16 cellular contexts compared by ENCODE assay signal in genomic region chr2:241320394-241320793, GRCh38. TPM values are rescaled to one million over a fixed set of nuclear protein-coding genes. Genes with fewer than 3 reads are reported as not detected.
A peak's percentile ranks its signal among the peaks of the same experiment; 100 is the strongest.
DNase-seq lines count a peak whose midpoint lies in the region; ATAC-seq, FAIRE-seq and TF ChIP-seq lines count a peak whose summit lies in the region.
"Had no signal": no experiment of that assay in that cellular context is flagged by ENCODE, and none has a peak within 500 bp of the region (broad histone marks: within the 10 kb centered on the region; RNA-seq: fewer than 3 reads in every experiment).

No MANE protein-coding gene starts in this region.

- no peak for FAIRE-seq in HepG2 (lab: Jason Lieb, UNC)

- WGBS in HepG2 (ENCODE audit: low lambda C conversion rate), result 90% methylated on average over 8 of the region's 8 CpGs
- 95% methylated on average over 8 of the region's 8 CpGs for WGBS in right lobe of liver (ENCODE audit: insufficient coverage, low coverage, low lambda C conversion rate, missing lambda C conversion rate)

- POLR2A ChIA-PET in HepG2 (lab: Yijun Ruan, JAX) (interaction anchor here (1.0 to 2.3 kb wide), 2 partner anchors 30 to 39 kb away, joined by 3 to 6 read pairs; no protein-coding TSS in a partner anchor), WTC11 (lab: Charles Lee) (no interaction called here)

- H3K4me3 ChIP-seq in HepG2 (replicated peaks in 1 of 3; ENCODE audit: insufficient read depth in 1 of 3, low read depth in 2 of 3, low read length in 3 of 3), result peak overlapping the region in 2 of 3 experiments; percentile 31 to 96; a peak in 4 of 6 replicates
- no peak overlapping the region for H3K4me3 ChIP-seq in right lobe of liver
- no peak overlapping the region for H3K4me3 ChIP-seq in left lung
- H3K4me3 ChIP-seq: colonic mucosa, upper lobe of right lung had no signal

- intact Hi-C loops in HepG2 (cut with micrococcal nuclease; ENCODE audit: unreplicated experiment) (no loop called here), right lobe of liver (cut with DNase I) (no loop called here), left lung (cut with DNase I) (no loop called here)

- TF ChIP-seq RAD21 in HepG2 (CRISPR knock-in tag; IDR thresholded peaks at IDR 0.05), result no peak

- H3K9ac ChIP-seq in HepG2 (ENCODE audit: insufficient read depth, low read depth, low read length), result peak overlapping the region; percentile 13; the same call in 1 of the 2 replicates

- H3K27ac Mint-ChIP-seq in WTC11, result peak overlapping the region; percentile 68
- peak overlapping the region in 5 of 6 donors; percentile 7 to 76 (median 71) for H3K27ac Mint-ChIP-seq in immature natural killer cell

- no peak overlapping the region for H3K27ac ChIP-seq in HepG2 (ENCODE audit: extremely low read length, insufficient read depth, low read length)
- H3K27ac ChIP-seq in right lobe of liver, result no peak overlapping the region
- no peak overlapping the region for H3K27ac ChIP-seq in left lung
- H3K27ac ChIP-seq: colonic mucosa, upper lobe of right lung had no signal

- in situ Hi-C loops in HepG2 (cut with HindIII; ENCODE audit: extremely low pct_ligation_motif_present, low pct_unique_long_range_greater_than_20kb), result no loop called here

- peaks cover 57% of the 10 kb centered on the region for H3K4me1 Mint-ChIP-seq in WTC11
- peaks cover 76 to 89% of the 10 kb centered on the region in 2 donors for H3K4me1 Mint-ChIP-seq in immature natural killer cell

- ATAC-seq in HepG2 (no peak), right lobe of liver (no peak), WTC11 (no peak), left lung (no peak), HG03039 (IDR thresholded peaks at IDR 0.05; ENCODE audit: unreplicated experiment) (no peak)
- ATAC-seq: Panc1, upper lobe of right lung had no signal

- CTCF ChIA-PET in HepG2 (lab: Yijun Ruan, JAX; ENCODE audit: low intra/inter-chr PET ratio, low total read pairs), result no interaction called here
- CTCF ChIA-PET in WTC11 (lab: Charles Lee), result no interaction called here

- H3K4me3 Mint-ChIP-seq in WTC11 (peak overlapping the region; percentile 27), immature natural killer cell (peak overlapping the region in 1 of 5 donors; percentile 79)

- H3K36me3 Mint-ChIP-seq in WTC11 (peaks cover 28% of the 10 kb centered on the region), immature natural killer cell (peaks cover 0 to 8% (median 0%) of the 10 kb centered on the region in 3 donors)

- TF ChIP-seq EP300 in HepG2 (IDR thresholded peaks at IDR 0.05; ENCODE audit: low read depth in 2 of 2, low read length in 2 of 2) (no peak), HepG2 (CRISPR knock-in tag; IDR thresholded peaks at IDR 0.05; ENCODE audit: borderline replicate concordance) (no peak)

- peaks cover 0 to 21% of the 10 kb centered on the region in 2 experiments; a peak in 4 of 5 replicates for H3K36me3 ChIP-seq in HepG2 (replicated peaks in 1 of 2; ENCODE audit: control insufficient read depth in 1 of 2, insufficient read depth in 2 of 2, low read length in 2 of 2)
- H3K36me3 ChIP-seq in right lobe of liver, result peaks cover 0 to 5% (median 0%) of the 10 kb centered on the region in 4 donors
- H3K36me3 ChIP-seq in left lung, result peaks cover 0 to 1% of the 10 kb centered on the region in 2 donors
- H3K36me3 ChIP-seq: colonic mucosa had no signal

- no peaks in the 10 kb centered on the region; a peak in 1 of 5 replicates for H3K27me3 ChIP-seq in HepG2 (ENCODE audit: control insufficient read depth in 1 of 2, insufficient read depth in 2 of 2, low read length in 2 of 2)
- no peaks in the 10 kb centered on the region for H3K27me3 ChIP-seq in right lobe of liver
- no peaks in the 10 kb centered on the region for H3K27me3 ChIP-seq in left lung
- H3K27me3 ChIP-seq: BE2C, colonic mucosa, upper lobe of right lung had no signal

- BruUV-seq in HepG2 (replicated peaks; lab: Mats Ljungman, UMichigan), result no TSS peak

- H2AFZ ChIP-seq in HepG2 (ENCODE audit: low read length), result no peak overlapping the region

- peaks cover 75% of the 10 kb centered on the region for H3K4me1 ChIP-seq in HepG2 (ENCODE audit: insufficient read depth, low read length)
- H3K4me1 ChIP-seq in right lobe of liver, result peaks cover 0 to 52% (median 16%) of the 10 kb centered on the region in 4 donors
- peaks cover 40 to 89% of the 10 kb centered on the region in 2 donors for H3K4me1 ChIP-seq in left lung
- H3K4me1 ChIP-seq: BE2C, colonic mucosa had no signal

- H3K4me2 ChIP-seq in HepG2 (ENCODE audit: low read depth, low read length), result peak overlapping the region; percentile 98

- H3K9me3 Mint-ChIP-seq in WTC11 (no peaks in the 10 kb centered on the region), immature natural killer cell (no peaks in the 10 kb centered on the region)

- DNase-seq in HepG2 (ENCODE audit: low spot score) (no peak), right lobe of liver (no peak), WTC11 (ENCODE audit: low spot score) (no peak), immature natural killer cell (no peak), left lung (no peak), Ammon's horn (ENCODE audit: low spot score) (no peak)
- DNase-seq in stimulated activated CD4-positive, alpha-beta T cell treated with anti-CD3 and anti-CD28 coated beads, Interleukin-4, amount 100 ng/mL, for 4 hours, result no peak
- DNase-seq: activated CD4-positive, alpha-beta T cell treated with anti-CD3 and anti-CD28 coated beads, Interleukin-2, amount 50 U/mL, for 48 hours; BE2C; colonic mucosa; IMR-90; NCI-H1105 treated with DMSO at 0.1 percent for 48 hours; NCI-H446 treated with DMSO at 0.1 percent for 48 hours; upper lobe of right lung had no signal

- no peaks in the 10 kb centered on the region for H3K9me3 ChIP-seq in HepG2 (ENCODE audit: low read length)
- no peaks in the 10 kb centered on the region for H3K9me3 ChIP-seq in right lobe of liver
- H3K9me3 ChIP-seq in left lung, result no peaks in the 10 kb centered on the region
- H3K9me3 ChIP-seq: BE2C, colonic mucosa, upper lobe of right lung had no signal

- no peak for TF ChIP-seq POLR2A in HepG2 (IDR thresholded peaks at IDR 0.05; ENCODE audit: insufficient read depth in 1 of 2, low read depth in 2 of 2, low read length in 2 of 2)
- TF ChIP-seq POLR2A in right lobe of liver (IDR thresholded peaks at IDR 0.05), result no peak

- peaks cover 89% of the 10 kb centered on the region for H4K20me1 ChIP-seq in HepG2 (ENCODE audit: insufficient read depth, low read length)

- no peaks in the 10 kb centered on the region for H3K27me3 Mint-ChIP-seq in WTC11 (ENCODE audit: low read depth)
- H3K27me3 Mint-ChIP-seq in immature natural killer cell (ENCODE audit: low read depth in 3 of 3), result peaks cover 10 to 14% (median 11%) of the 10 kb centered on the region in 3 donors

- peaks cover 94% of the 10 kb centered on the region for H3K79me2 ChIP-seq in HepG2 (ENCODE audit: insufficient read depth, low read length)

- TF ChIP-seq CTCF in HepG2 (CRISPR knock-in tag; IDR thresholded peaks at IDR 0.05) (no peak), right lobe of liver (IDR thresholded peaks at IDR 0.05) (no peak), WTC11 (IDR thresholded peaks at IDR 0.05) (no peak), left lung (IDR thresholded peaks at IDR 0.05) (no peak)

RNA-seq across cellular contexts. Expression of gene SEPTIN2, which starts 4.7 kb away (rescaled TPM):
- 493 and 750 TPM in 2 replicates for total RNA-seq in HepG2 (2016; rRNA removed; fragmentation: Illumina TruSeq; extraction: Trizol)
- 68.0 and 78.0 TPM in 2 replicates for total RNA-seq in HepG2 (2016; cell fraction: cytosol; rRNA removed; fragmentation: Illumina TruSeq; extraction: Trizol; ENCODE audit: low read depth)
- 485 and 732 TPM in 2 replicates for total RNA-seq in HepG2 (2016; cell fraction: insoluble cytoplasmic fraction; rRNA removed; fragmentation: Illumina TruSeq; extraction: Trizol)
- total RNA-seq in HepG2 (2016; cell fraction: membrane; rRNA removed; fragmentation: Illumina TruSeq; extraction: Trizol), result 155 and 168 TPM in 2 replicates
- total RNA-seq in HepG2 (2016; cell fraction: nucleus; rRNA removed; fragmentation: Illumina TruSeq; extraction: Trizol), result 303 and 351 TPM in 2 replicates
- polyA plus RNA-seq in HepG2 (2011; rRNA removed), result 579 and 733 TPM in 2 replicates
- 208 and 366 TPM in 2 replicates for polyA plus RNA-seq in HepG2 (2011; cell fraction: cytosol; rRNA removed)
- polyA plus RNA-seq in HepG2 (2011; cell fraction: nucleus; rRNA removed), result 383 and 475 TPM in 2 replicates
- 320 and 513 TPM in 2 replicates for polyA plus RNA-seq in HepG2 (2012)
- 35.1 and 36.8 TPM in 2 replicates for polyA plus RNA-seq in HepG2 (2016; cell fraction: cytosol; fragmentation: Illumina TruSeq; extraction: Trizol; ENCODE audit: low read depth)
- 746 and 761 TPM in 2 replicates for polyA plus RNA-seq in HepG2 (2016; cell fraction: insoluble cytoplasmic fraction; fragmentation: Illumina TruSeq; extraction: Trizol; ENCODE audit: low read depth)
- 102 and 104 TPM in 2 replicates for polyA plus RNA-seq in HepG2 (2016; cell fraction: membrane; fragmentation: Illumina TruSeq; extraction: Trizol; ENCODE audit: low read depth)
- polyA plus RNA-seq in HepG2 (2016; cell fraction: nucleus; fragmentation: Illumina TruSeq; extraction: Trizol; ENCODE audit: insufficient read depth, low read depth), result 515 and 562 TPM in 2 replicates
- polyA minus RNA-seq in HepG2 (2011; rRNA and poly(A)+ RNA removed; ENCODE audit: low replicate concordance), result 234 and 609 TPM in 2 replicates
- 218 and 237 TPM in 2 replicates for polyA minus RNA-seq in HepG2 (2011; cell fraction: cytosol; rRNA and poly(A)+ RNA removed)
- 446 and 458 TPM in 2 replicates for polyA minus RNA-seq in HepG2 (2011; cell fraction: nucleus; rRNA and poly(A)+ RNA removed)
- 10 to 100 TPM; 66.6 to 97.9 (median 86.2) TPM for total RNA-seq in right lobe of liver
- total RNA-seq in WTC11 (2021), result 347 to 354 TPM (median 353 TPM) in 3 replicates
- polyA plus RNA-seq in immature natural killer cell, result 100 to 1,000 TPM; 204 to 249 (median 207) TPM
- total RNA-seq in left lung, result 100 to 1,000 TPM; 320 to 344 TPM

RNA-seq across cellular contexts. Expression of gene HDLBP, which starts 4.9 kb away (rescaled TPM):
- total RNA-seq in HepG2 (2016; rRNA removed; fragmentation: Illumina TruSeq; extraction: Trizol) (707 and 912 TPM in 2 replicates), right lobe of liver (100 to 1,000 TPM; 341 to 557 (median 479) TPM), WTC11 (2021) (330 to 368 TPM (median 346 TPM) in 3 replicates), left lung (100 to 1,000 TPM; 559 to 567 TPM)
- total RNA-seq in HepG2 (2016; cell fraction: cytosol; rRNA removed; fragmentation: Illumina TruSeq; extraction: Trizol; ENCODE audit: low read depth), result 195 and 216 TPM in 2 replicates
- total RNA-seq in HepG2 (2016; cell fraction: insoluble cytoplasmic fraction; rRNA removed; fragmentation: Illumina TruSeq; extraction: Trizol), result 687 and 831 TPM in 2 replicates
- 620 and 676 TPM in 2 replicates for total RNA-seq in HepG2 (2016; cell fraction: membrane; rRNA removed; fragmentation: Illumina TruSeq; extraction: Trizol)
- 437 and 494 TPM in 2 replicates for total RNA-seq in HepG2 (2016; cell fraction: nucleus; rRNA removed; fragmentation: Illumina TruSeq; extraction: Trizol)
- polyA plus RNA-seq in HepG2 (2011; rRNA removed) (434 and 464 TPM in 2 replicates), immature natural killer cell (10 to 100 TPM; 20.4 to 71.7 (median 31.5) TPM)
- polyA plus RNA-seq in HepG2 (2011; cell fraction: cytosol; rRNA removed), result 419 and 448 TPM in 2 replicates
- polyA plus RNA-seq in HepG2 (2011; cell fraction: nucleus; rRNA removed), result 618 and 764 TPM in 2 replicates
- polyA plus RNA-seq in HepG2 (2012), result 461 and 517 TPM in 2 replicates
- 179 and 188 TPM in 2 replicates for polyA plus RNA-seq in HepG2 (2016; cell fraction: cytosol; fragmentation: Illumina TruSeq; extraction: Trizol; ENCODE audit: low read depth)
- polyA plus RNA-seq in HepG2 (2016; cell fraction: insoluble cytoplasmic fraction; fragmentation: Illumina TruSeq; extraction: Trizol; ENCODE audit: low read depth), result 695 and 895 TPM in 2 replicates
- 483 and 563 TPM in 2 replicates for polyA plus RNA-seq in HepG2 (2016; cell fraction: membrane; fragmentation: Illumina TruSeq; extraction: Trizol; ENCODE audit: low read depth)
- 674 and 742 TPM in 2 replicates for polyA plus RNA-seq in HepG2 (2016; cell fraction: nucleus; fragmentation: Illumina TruSeq; extraction: Trizol; ENCODE audit: insufficient read depth, low read depth)
- 303 and 643 TPM in 2 replicates for polyA minus RNA-seq in HepG2 (2011; rRNA and poly(A)+ RNA removed; ENCODE audit: low replicate concordance)
- polyA minus RNA-seq in HepG2 (2011; cell fraction: cytosol; rRNA and poly(A)+ RNA removed), result 590 and 596 TPM in 2 replicates
- polyA minus RNA-seq in HepG2 (2011; cell fraction: nucleus; rRNA and poly(A)+ RNA removed), result 603 and 678 TPM in 2 replicates

RNA-seq across cellular contexts. Expression of gene FARP2, which starts 35.7 kb away (rescaled TPM):
- total RNA-seq in HepG2 (2016; rRNA removed; fragmentation: Illumina TruSeq; extraction: Trizol) (43.3 and 45.4 TPM in 2 replicates), right lobe of liver (10 to 100 TPM; 13.3 to 41.3 (median 28.7) TPM), WTC11 (2021) (28.2 to 37.8 TPM (median 33.6 TPM) in 3 replicates), left lung (10 to 100 TPM; 32.2 to 37.0 TPM)
- total RNA-seq in HepG2 (2016; cell fraction: cytosol; rRNA removed; fragmentation: Illumina TruSeq; extraction: Trizol; ENCODE audit: low read depth), result 60.7 and 66.0 TPM in 2 replicates
- 39.9 and 41.1 TPM in 2 replicates for total RNA-seq in HepG2 (2016; cell fraction: insoluble cytoplasmic fraction; rRNA removed; fragmentation: Illumina TruSeq; extraction: Trizol)
- total RNA-seq in HepG2 (2016; cell fraction: membrane; rRNA removed; fragmentation: Illumina TruSeq; extraction: Trizol), result 26.8 and 27.2 TPM in 2 replicates
- total RNA-seq in HepG2 (2016; cell fraction: nucleus; rRNA removed; fragmentation: Illumina TruSeq; extraction: Trizol), result 40.7 and 47.5 TPM in 2 replicates
- polyA plus RNA-seq in HepG2 (2011; rRNA removed) (28.0 and 29.5 TPM in 2 replicates), immature natural killer cell (1 to 10 TPM; 5.3 to 8.3 (median 8.2) TPM)
- polyA plus RNA-seq in HepG2 (2011; cell fraction: cytosol; rRNA removed), result 14.2 and 16.0 TPM in 2 replicates
- 67.3 and 75.5 TPM in 2 replicates for polyA plus RNA-seq in HepG2 (2011; cell fraction: nucleus; rRNA removed)
- 28.7 and 33.3 TPM in 2 replicates for polyA plus RNA-seq in HepG2 (2012)
- 3.3 and 4.4 TPM in 2 replicates for polyA plus RNA-seq in HepG2 (2016; cell fraction: cytosol; fragmentation: Illumina TruSeq; extraction: Trizol; ENCODE audit: low read depth)
- 24.1 and 27.0 TPM in 2 replicates for polyA plus RNA-seq in HepG2 (2016; cell fraction: insoluble cytoplasmic fraction; fragmentation: Illumina TruSeq; extraction: Trizol; ENCODE audit: low read depth)
- polyA plus RNA-seq in HepG2 (2016; cell fraction: membrane; fragmentation: Illumina TruSeq; extraction: Trizol; ENCODE audit: low read depth), result 6.7 and 9.3 TPM in 2 replicates
- 43.0 and 49.1 TPM in 2 replicates for polyA plus RNA-seq in HepG2 (2016; cell fraction: nucleus; fragmentation: Illumina TruSeq; extraction: Trizol; ENCODE audit: insufficient read depth, low read depth)
- 62.3 and 67.5 TPM in 2 replicates for polyA minus RNA-seq in HepG2 (2011; rRNA and poly(A)+ RNA removed; ENCODE audit: low replicate concordance)
- polyA minus RNA-seq in HepG2 (2011; cell fraction: cytosol; rRNA and poly(A)+ RNA removed), result 23.7 and 25.8 TPM in 2 replicates
- polyA minus RNA-seq in HepG2 (2011; cell fraction: nucleus; rRNA and poly(A)+ RNA removed), result 56.9 and 62.9 TPM in 2 replicates

Comparison
In these comparisons a context has a peak if more than half of its experiments do, and no peak if none do; other contexts are left out.
1. H3K4me3 ChIP-seq: peak in HepG2 (2 of 3); none in right lobe of liver (0 of 3) and left lung (0 of 2).
2. Of the 50 proteins assayed by ChIP-seq in both HepG2 and WTC11: peak only in HepG2: none; only in WTC11: none; in both: ZNF121; in neither: 49.